ENCODE assay signal across 1 cellular context in the genomic region with DNA sequence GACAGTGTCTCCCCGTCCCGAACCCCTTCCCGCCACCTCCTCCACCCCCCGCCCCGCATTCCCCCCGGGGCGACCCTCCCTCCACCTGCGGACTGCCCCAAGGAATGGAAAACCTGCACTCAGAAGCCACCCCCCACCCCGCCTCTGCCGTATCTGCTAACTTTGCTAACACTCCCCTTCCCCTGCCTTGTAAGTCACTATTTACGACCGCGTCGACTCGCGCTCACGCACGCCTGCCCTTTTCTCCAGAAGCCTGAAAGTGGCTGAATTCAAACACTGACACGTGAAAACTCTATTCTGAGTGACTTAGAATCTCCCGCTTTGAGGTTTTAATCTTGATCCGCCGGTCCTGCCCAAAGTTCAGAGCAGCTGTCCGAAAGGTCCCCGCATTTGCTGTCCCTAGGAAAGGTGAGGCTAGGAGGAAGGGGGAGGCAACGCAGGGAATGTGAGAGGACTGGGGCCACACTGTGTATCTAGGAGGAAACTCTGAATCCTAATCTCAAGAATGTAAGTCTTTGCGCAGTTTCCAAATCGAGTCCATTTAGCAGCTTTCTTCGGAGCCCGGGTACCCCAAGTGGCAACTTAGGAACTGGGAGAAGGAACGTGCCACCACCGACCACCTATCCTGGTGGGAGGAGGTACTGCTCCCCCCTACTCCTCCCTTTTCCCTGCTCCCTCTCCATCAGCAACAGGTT.
TF ChIP-seq lines count a peak whose summit lies in the region.

No MANE protein-coding gene starts in this region.

TF ChIP-seq in K562, 482 proteins besides CTCF, POLR2A, EP300 and RAD21 (continued from another document):
- TF ChIP-seq, protein P1, sequence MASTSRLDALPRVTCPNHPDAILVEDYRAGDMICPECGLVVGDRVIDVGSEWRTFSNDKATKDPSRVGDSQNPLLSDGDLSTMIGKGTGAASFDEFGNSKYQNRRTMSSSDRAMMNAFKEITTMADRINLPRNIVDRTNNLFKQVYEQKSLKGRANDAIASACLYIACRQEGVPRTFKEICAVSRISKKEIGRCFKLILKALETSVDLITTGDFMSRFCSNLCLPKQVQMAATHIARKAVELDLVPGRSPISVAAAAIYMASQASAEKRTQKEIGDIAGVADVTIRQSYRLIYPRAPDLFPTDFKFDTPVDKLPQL (IDR thresholded peaks at IDR 0.05; ENCODE audit: extremely low read depth, insufficient read length), result no peak
- TF ChIP-seq MXD1 (CRISPR knock-in tag; IDR thresholded peaks at IDR 0.05; ENCODE audit: borderline replicate concordance, poor library complexity, severe bottlenecking) (no peak), SRSF7 (optimal IDR thresholded peaks at IDR 0.05; ENCODE audit: low read depth, low read length) (no peak), HES1 (IDR thresholded peaks at IDR 0.05; ENCODE audit: low read depth) (no peak), DIDO1 (tag; IDR thresholded peaks at IDR 0.05; ENCODE audit: low read depth) (no peak), FOXJ2 (tag; IDR thresholded peaks at IDR 0.05) (no peak), ZFX (CRISPR knock-in tag; IDR thresholded peaks at IDR 0.05) (no peak), MCM5 (IDR thresholded peaks at IDR 0.05; ENCODE audit: low read depth) (no peak), HDAC6 (IDR thresholded peaks at IDR 0.05; ENCODE audit: low read depth, low read length) (no peak)
- TF ChIP-seq, protein P2, sequence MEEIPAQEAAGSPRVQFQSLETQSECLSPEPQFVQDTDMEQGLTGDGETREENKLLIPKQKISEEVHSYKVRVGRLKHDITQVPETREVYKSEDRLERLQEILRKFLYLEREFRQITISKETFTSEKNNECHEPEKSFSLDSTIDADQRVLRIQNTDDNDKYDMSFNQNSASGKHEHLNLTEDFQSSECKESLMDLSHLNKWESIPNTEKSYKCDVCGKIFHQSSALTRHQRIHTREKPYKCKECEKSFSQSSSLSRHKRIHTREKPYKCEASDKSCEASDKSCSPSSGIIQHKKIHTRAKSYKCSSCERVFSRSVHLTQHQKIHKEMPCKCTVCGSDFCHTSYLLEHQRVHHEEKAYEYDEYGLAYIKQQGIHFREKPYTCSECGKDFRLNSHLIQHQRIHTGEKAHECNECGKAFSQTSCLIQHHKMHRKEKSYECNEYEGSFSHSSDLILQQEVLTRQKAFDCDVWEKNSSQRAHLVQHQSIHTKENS (CRISPR knock-in tag; IDR thresholded peaks at IDR 0.05), result no peak
- TF ChIP-seq, protein P3, sequence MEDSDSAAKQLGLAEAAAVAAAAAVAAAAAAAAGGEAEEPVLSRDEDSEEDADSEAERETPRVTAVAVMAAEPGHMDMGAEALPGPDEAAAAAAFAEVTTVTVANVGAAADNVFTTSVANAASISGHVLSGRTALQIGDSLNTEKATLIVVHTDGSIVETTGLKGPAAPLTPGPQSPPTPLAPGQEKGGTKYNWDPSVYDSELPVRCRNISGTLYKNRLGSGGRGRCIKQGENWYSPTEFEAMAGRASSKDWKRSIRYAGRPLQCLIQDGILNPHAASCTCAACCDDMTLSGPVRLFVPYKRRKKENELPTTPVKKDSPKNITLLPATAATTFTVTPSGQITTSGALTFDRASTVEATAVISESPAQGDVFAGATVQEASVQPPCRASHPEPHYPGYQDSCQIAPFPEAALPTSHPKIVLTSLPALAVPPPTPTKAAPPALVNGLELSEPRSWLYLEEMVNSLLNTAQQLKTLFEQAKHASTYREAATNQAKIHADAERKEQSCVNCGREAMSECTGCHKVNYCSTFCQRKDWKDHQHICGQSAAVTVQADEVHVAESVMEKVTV (CRISPR knock-in tag; IDR thresholded peaks at IDR 0.05), result no peak
